24 cellular contexts compared by ENCODE assay signal in the genomic region with DNA sequence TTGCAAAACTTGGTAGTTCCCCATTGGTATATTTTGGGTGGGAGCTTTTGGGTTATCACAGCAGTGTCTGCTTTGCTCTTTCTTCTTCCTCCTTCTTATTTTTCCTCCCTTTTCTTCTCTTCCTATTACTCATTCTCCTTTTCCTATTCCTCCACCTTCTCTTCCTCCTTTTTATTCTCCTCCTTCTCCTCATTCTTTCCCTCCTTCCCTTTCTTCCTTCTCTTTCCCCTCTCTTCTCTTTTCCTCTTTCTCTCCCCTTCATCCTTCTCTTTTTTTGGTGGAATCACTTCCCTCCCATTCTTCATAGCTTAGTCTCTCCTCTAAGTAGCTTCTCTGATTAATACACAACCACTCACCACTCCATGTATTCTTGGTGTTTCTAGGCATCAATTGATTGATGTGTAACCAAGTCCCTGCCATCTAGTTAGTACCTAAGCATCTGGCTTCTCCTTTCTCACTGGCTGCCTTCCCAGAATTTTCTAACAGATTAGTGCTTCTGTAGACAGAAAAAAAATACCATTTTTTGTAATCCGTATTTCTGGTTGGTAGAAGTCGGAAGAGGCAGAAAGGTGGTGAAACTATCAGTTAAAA. TPM values are rescaled to one million over a fixed set of nuclear protein-coding genes. Genes with fewer than 3 reads are reported as not detected.
A peak's percentile ranks its signal among the peaks of the same experiment; 100 is the strongest.
DNase-seq lines count a peak whose midpoint lies in the region; ATAC-seq, FAIRE-seq and TF ChIP-seq lines count a peak whose summit lies in the region.
"Had no signal": no experiment of that assay in that cellular context is flagged by ENCODE, and none has a peak within 500 bp of the region (broad histone marks: within the 10 kb centered on the region; RNA-seq: fewer than 3 reads in every experiment).

No MANE protein-coding gene starts in this region.

- peaks cover 5% of the 10 kb centered on the region for H3K27me3 Mint-ChIP-seq in astrocyte (ENCODE audit: low read depth, unreplicated experiment)

- no peaks in the 10 kb centered on the region for H3K9me3 Mint-ChIP-seq in astrocyte (ENCODE audit: unreplicated experiment)
- H3K9me3 Mint-ChIP-seq: CD4-positive, alpha-beta memory T cell had no signal

- H3K4me3 Mint-ChIP-seq in astrocyte (ENCODE audit: unreplicated experiment), result no peak overlapping the region
- H3K4me3 Mint-ChIP-seq: CD4-positive, alpha-beta memory T cell had no signal

- no peak overlapping the region for H3K27ac Mint-ChIP-seq in astrocyte (ENCODE audit: unreplicated experiment)
- H3K27ac Mint-ChIP-seq: CD4-positive, alpha-beta memory T cell had no signal

- no peak overlapping the region for H3K9ac ChIP-seq in astrocyte (ENCODE audit: low read length)
- H3K9ac ChIP-seq: BLaER1 treated with 17β-estradiol and CSF1 and Interleukin-3, amounts not matched to agents 10 nM and 100 nM had no signal

- H3K4me2 ChIP-seq in astrocyte (ENCODE audit: low read length), result no peak overlapping the region

- no peaks in the 10 kb centered on the region for H3K9me3 ChIP-seq in astrocyte (ENCODE audit: insufficient read depth, low read depth, low read length)
- H3K9me3 ChIP-seq: BLaER1 treated with 17β-estradiol and CSF1 and Interleukin-3, amounts not matched to agents 10 nM and 100 nM; Peyer's patch had no signal

- no peaks in the 10 kb centered on the region for H3K27me3 ChIP-seq in astrocyte (ENCODE audit: insufficient read depth, low read length)
- H3K27me3 ChIP-seq: BLaER1 treated with 17β-estradiol and CSF1 and Interleukin-3, amounts not matched to agents 10 nM and 100 nM; Peyer's patch had no signal

- TF ChIP-seq CTCF in NB4 (IDR thresholded peaks at IDR 0.05; ENCODE audit: low read depth, low read length), result no peak
- no peak for TF ChIP-seq CTCF in astrocyte (IDR thresholded peaks at IDR 0.05; ENCODE audit: insufficient read depth, low read depth, low read length)

- no peak for TF ChIP-seq POLR2A in NB4 (IDR thresholded peaks at IDR 0.05; ENCODE audit: extremely low read depth, insufficient read length)

- intact Hi-C loops in sciatic nerve (cut with DNase I), result no loop called here

- peaks cover 9% of the 10 kb centered on the region for H3K4me1 Mint-ChIP-seq in astrocyte (ENCODE audit: low read depth, unreplicated experiment)

- H2AFZ ChIP-seq in astrocyte (ENCODE audit: low read depth, low read length), result no peak overlapping the region

- no peaks in the 10 kb centered on the region for H3K79me2 ChIP-seq in astrocyte (ENCODE audit: insufficient read depth, low read length)

- H3K4me1 ChIP-seq in astrocyte (ENCODE audit: insufficient read depth, low read length), result peaks cover 4% of the 10 kb centered on the region
- H3K4me1 ChIP-seq: Peyer's patch had no signal

- H3K36me3 ChIP-seq in astrocyte (ENCODE audit: insufficient read depth, low read length), result no peaks in the 10 kb centered on the region
- H3K36me3 ChIP-seq: BLaER1 treated with 17β-estradiol and CSF1 and Interleukin-3, amounts not matched to agents 10 nM and 100 nM had no signal

- H3K36me3 Mint-ChIP-seq in astrocyte (ENCODE audit: low read depth, unreplicated experiment), result no peaks in the 10 kb centered on the region
- H3K36me3 Mint-ChIP-seq: CD4-positive, alpha-beta memory T cell had no signal

- ATAC-seq in sciatic nerve (no peak), GM19023 (IDR thresholded peaks at IDR 0.05; ENCODE audit: unreplicated experiment) (no peak)
- ATAC-seq: HCT116, SK-N-SH treated with all-trans-retinoic acid at 6 μM for 48 hours had no signal

- no peak for FAIRE-seq in astrocyte (lab: Jason Lieb, UNC)
- FAIRE-seq: A204.1, GM19239, H1 had no signal

- no peak overlapping the region for H3K27ac ChIP-seq in astrocyte (ENCODE audit: low read depth, low read length)

- H3K4me3 ChIP-seq in NB4 (ENCODE audit: low read depth, low read length), result no peak overlapping the region
- H3K4me3 ChIP-seq in astrocyte (ENCODE audit: insufficient read depth, low read depth, low read length), result no peak overlapping the region
- H3K4me3 ChIP-seq: BLaER1 treated with 17β-estradiol and CSF1 and Interleukin-3, amounts not matched to agents 10 nM and 100 nM had no signal

- DNase-seq in Ammon's horn (ENCODE audit: low spot score), result peak; percentile 35
- peak; percentile 11 for DNase-seq in NB4 (ENCODE audit: low read depth)
- DNase-seq in astrocyte (ENCODE audit: low read depth), result peak; percentile 4
- peak; percentile 12 for DNase-seq in inferior parietal cortex (ENCODE audit: extremely low spot score)
- DNase-seq in sciatic nerve (ENCODE audit: low spot score), result no peak
- no peak for DNase-seq in amygdala (lab: John Stamatoyannopoulos, UW)
- DNase-seq: CD4-positive, alpha-beta memory T cell; GDM1; KG1; NCI-H1417; NCI-H187 treated with DMSO at 0.1 percent for 48 hours; NCI-H226; NCI-H526; Peyer's patch had no signal

- no peaks in the 10 kb centered on the region for H4K20me1 ChIP-seq in astrocyte (ENCODE audit: insufficient read depth, low read length)
- H4K20me1 ChIP-seq: BLaER1 treated with 17β-estradiol and CSF1 and Interleukin-3, amounts not matched to agents 10 nM and 100 nM had no signal

RNA-seq across cellular contexts. Expression of a gene that starts 10.2 kb away (rescaled TPM):
- not detected in 2 replicates for total RNA-seq in astrocyte
- not detected for total RNA-seq in sciatic nerve
- total RNA-seq: CD4-positive, alpha-beta memory T cell; H1; HT1080; OCI-LY7; T-helper 1 cell treated with Interleukin-12 subunit alpha and Interleukin-12 subunit beta and Interleukin-4 antibody, amounts not matched to agents 30 ng/mL and 1 ng/mL, for 36 hours had no signal

Comparison
In these comparisons a context has a peak if more than half of its experiments do, and no peak if none do; other contexts are left out.
1. DNase-seq: peak in Ammon's horn (single experiment), NB4 (single experiment), astrocyte (single experiment) and inferior parietal cortex (single experiment); none in sciatic nerve (single experiment) and amygdala (0 of 56).